23 cellular contexts compared by ENCODE assay signal in the genomic region with DNA sequence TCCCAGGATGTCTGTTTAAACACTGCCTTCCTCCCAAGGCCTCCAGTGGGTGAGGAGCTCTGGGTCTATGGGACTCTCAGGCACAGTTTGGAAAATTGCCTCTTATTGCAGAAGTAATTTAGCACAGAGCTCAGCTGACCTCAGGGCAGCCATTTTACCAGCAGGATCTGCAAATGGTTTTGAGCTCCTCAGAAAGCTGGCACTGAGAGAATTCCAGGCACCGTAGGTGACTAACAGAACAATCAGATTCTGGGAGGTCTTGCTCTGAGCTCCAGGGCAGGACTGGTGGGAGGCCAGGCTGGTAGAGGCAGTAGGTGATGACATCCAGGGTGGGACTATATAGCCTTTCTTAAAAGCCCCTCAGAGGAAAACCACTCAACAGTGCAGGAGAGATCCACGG. TPM values are rescaled to one million over a fixed set of nuclear protein-coding genes. Genes with fewer than 3 reads are reported as not detected.
DNase-seq lines count a peak whose midpoint lies in the region; ATAC-seq, FAIRE-seq and TF ChIP-seq lines count a peak whose summit lies in the region.
"Had no signal": no experiment of that assay in that cellular context is flagged by ENCODE, and none has a peak within 500 bp of the region (broad histone marks: within the 10 kb centered on the region; RNA-seq: fewer than 3 reads in every experiment).

No MANE protein-coding gene starts in this region.

- H3F3A ChIP-seq in PC-9 (ENCODE audit: insufficient read depth, low read depth), result peaks cover 17% of the 10 kb centered on the region; the same call in 1 of the 2 replicates

- no peak for TF ChIP-seq RAD21 in HepG2 (CRISPR knock-in tag; IDR thresholded peaks at IDR 0.05)

- H3K9me3 ChIP-seq in HepG2 (ENCODE audit: low read length) (no peaks in the 10 kb centered on the region), right lobe of liver (no peaks in the 10 kb centered on the region), PC-9 (ENCODE audit: insufficient read depth, low read depth) (no peaks in the 10 kb centered on the region)
- H3K9me3 ChIP-seq: body of pancreas, colonic mucosa had no signal

- H3K4me3 ChIP-seq in HepG2 (replicated peaks in 1 of 3; ENCODE audit: insufficient read depth in 1 of 3, low read depth in 2 of 3, low read length in 3 of 3), result no peak overlapping the region
- no peak overlapping the region for H3K4me3 ChIP-seq in right lobe of liver
- no peak overlapping the region for H3K4me3 ChIP-seq in PC-9
- H3K4me3 ChIP-seq: body of pancreas, colonic mucosa had no signal

- no peak for TF ChIP-seq POLR2A in HepG2 (IDR thresholded peaks at IDR 0.05; ENCODE audit: insufficient read depth in 1 of 2, low read depth in 2 of 2, low read length in 2 of 2)
- no peak for TF ChIP-seq POLR2A in right lobe of liver (IDR thresholded peaks at IDR 0.05)

- in situ Hi-C loops in HepG2 (cut with HindIII; ENCODE audit: extremely low pct_ligation_motif_present, low pct_unique_long_range_greater_than_20kb), result no loop called here

- intact Hi-C loops in HepG2 (cut with micrococcal nuclease; ENCODE audit: unreplicated experiment), result no loop called here
- intact Hi-C loops in right lobe of liver (cut with DNase I), result no loop called here
- intact Hi-C loops in PC-9 (cut with micrococcal nuclease; ENCODE audit: unreplicated experiment), result no loop called here

- no peak for FAIRE-seq in HepG2 (lab: Jason Lieb, UNC)
- FAIRE-seq: endometrium had no signal

- H2AFZ ChIP-seq in HepG2 (ENCODE audit: low read length), result no peak overlapping the region
- no peak overlapping the region for H2AFZ ChIP-seq in PC-9

- H3K36me3 ChIP-seq in HepG2 (replicated peaks in 1 of 2; ENCODE audit: control insufficient read depth in 1 of 2, insufficient read depth in 2 of 2, low read length in 2 of 2) (no peaks in the 10 kb centered on the region), right lobe of liver (no peaks in the 10 kb centered on the region), PC-9 (ENCODE audit: low read depth) (no peaks in the 10 kb centered on the region)
- H3K36me3 ChIP-seq: colonic mucosa, WERI-Rb-1 had no signal

- WGBS in HepG2 (ENCODE audit: low lambda C conversion rate), result 92% methylated on average over 2 of the region's 2 CpGs
- WGBS in right lobe of liver (ENCODE audit: insufficient coverage, low coverage, low lambda C conversion rate, missing lambda C conversion rate), result 71% methylated on average over 1 of the region's 2 CpGs

- no peaks in the 10 kb centered on the region for H3K9me2 ChIP-seq in PC-9 (ENCODE audit: insufficient read depth)

- no peaks in the 10 kb centered on the region for H3K4me1 ChIP-seq in HepG2 (ENCODE audit: insufficient read depth, low read length)
- H3K4me1 ChIP-seq in right lobe of liver, result no peaks in the 10 kb centered on the region
- H3K4me1 ChIP-seq in PC-9 (replicated peaks; ENCODE audit: insufficient read depth), result peaks cover 15% of the 10 kb centered on the region
- H3K4me1 ChIP-seq in foreskin keratinocyte, result peaks cover 13% of the 10 kb centered on the region
- H3K4me1 ChIP-seq: body of pancreas, colonic mucosa had no signal

- CTCF ChIA-PET in HepG2 (lab: Yijun Ruan, JAX; ENCODE audit: low intra/inter-chr PET ratio, low total read pairs), result no interaction called here
- CTCF ChIA-PET in PC-9 (lab: Charles Lee), result interaction anchor here (0.6 kb wide), 1 partner anchor 52 kb away, joined by 3 read pairs; no protein-coding TSS in a partner anchor

- H3K79me2 ChIP-seq in HepG2 (ENCODE audit: insufficient read depth, low read length) (no peaks in the 10 kb centered on the region), PC-9 (ENCODE audit: low read depth) (no peaks in the 10 kb centered on the region)

- TF ChIP-seq EP300 in HepG2 (IDR thresholded peaks at IDR 0.05; ENCODE audit: low read depth in 2 of 2, low read length in 2 of 2), result no peak
- TF ChIP-seq EP300 in HepG2 (CRISPR knock-in tag; IDR thresholded peaks at IDR 0.05; ENCODE audit: borderline replicate concordance), result no peak

- TF ChIP-seq CTCF in HepG2 (CRISPR knock-in tag; IDR thresholded peaks at IDR 0.05) (no peak), right lobe of liver (IDR thresholded peaks at IDR 0.05) (no peak), PC-9 (conservative IDR thresholded peaks at IDR 0.05) (no peak), foreskin keratinocyte (conservative IDR thresholded peaks at IDR 0.05) (no peak)

- DNase-seq in HepG2 (ENCODE audit: low spot score) (no peak), right lobe of liver (no peak), PC-9 (no peak), foreskin keratinocyte (no peak), UCSD-AML1 (lab: John Stamatoyannopoulos, UW; ENCODE audit: unreplicated experiment) (no peak), SIG-M5 treated with dmso at 0.1 percent for 504 hours (lab: John Stamatoyannopoulos, UW; ENCODE audit: unreplicated experiment) (no peak)
- DNase-seq in stimulated activated CD4-positive, alpha-beta T cell treated with anti-CD3 and anti-CD28 coated beads, Interleukin-12 subunit alpha, Interleukin-12 subunit beta, amount 100 ng/mL, for 4 hours, result no peak
- DNase-seq: activated CD4-positive, alpha-beta T cell treated with anti-CD3 and anti-CD28 coated beads, Interleukin-2, amount 50 U/mL, for 4 hours; activated effector memory CD4-positive, alpha-beta T cell treated with anti-CD3 and anti-CD28 coated beads, Interleukin-2, amount 50 U/mL, for 16 hours; activated naive CD8-positive, alpha-beta T cell treated with anti-CD3 and anti-CD28 coated beads, Interleukin-2, amount 50 U/mL, for 24 hours; body of pancreas; C1 segment of cervical spinal cord; colonic mucosa; KG1; NCI-H1048; NCI-H187; NCI-H774; substantia nigra; T-helper 2 cell; WERI-Rb-1 had no signal

- H3K27ac ChIP-seq in HepG2 (ENCODE audit: extremely low read length, insufficient read depth, low read length) (no peak overlapping the region), right lobe of liver (no peak overlapping the region), PC-9 (peak overlapping the region; percentile 45; the same call in 1 of the 2 replicates), foreskin keratinocyte (peak overlapping the region; percentile 50)
- H3K27ac ChIP-seq: body of pancreas, colonic mucosa, WERI-Rb-1 had no signal

- H3K4me2 ChIP-seq in HepG2 (ENCODE audit: low read depth, low read length) (no peak overlapping the region), PC-9 (peak overlapping the region; percentile 41)

- no TSS peak for BruUV-seq in HepG2 (replicated peaks; lab: Mats Ljungman, UMichigan)
- no TSS peak for BruUV-seq in PC-9 (replicated peaks; lab: Mats Ljungman, UMichigan)

- H3K27me3 ChIP-seq in HepG2 (ENCODE audit: control insufficient read depth in 1 of 2, insufficient read depth in 2 of 2, low read length in 2 of 2), result 0 out of 5 replicates have a peak, but pooled peaks cover 0 to 2% of the 10 kb centered on the region in 2 experiments
- no peaks in the 10 kb centered on the region for H3K27me3 ChIP-seq in right lobe of liver
- H3K27me3 ChIP-seq in PC-9 (ENCODE audit: insufficient read depth, low read depth), result no peaks in the 10 kb centered on the region
- no peaks in the 10 kb centered on the region for H3K27me3 ChIP-seq in foreskin keratinocyte
- H3K27me3 ChIP-seq: body of pancreas, colonic mucosa had no signal

- no peaks in the 10 kb centered on the region for H4K20me1 ChIP-seq in HepG2 (ENCODE audit: insufficient read depth, low read length)
- H4K20me1 ChIP-seq in PC-9 (ENCODE audit: insufficient read depth), result no peaks in the 10 kb centered on the region

- ATAC-seq in HepG2 (peak; percentile 9; the same call in 1 of the 3 replicates), right lobe of liver (no peak), foreskin keratinocyte (no peak), HG03045 (IDR thresholded peaks at IDR 0.05; ENCODE audit: unreplicated experiment) (no peak)
- ATAC-seq: activated naive CD8-positive, alpha-beta T cell treated with anti-CD3 and anti-CD28 coated beads, Interleukin-2, amount 50 U/mL, for 24 hours; body of pancreas; left lobe of liver had no signal

- POLR2A ChIA-PET in HepG2 (lab: Yijun Ruan, JAX) (no interaction called here), PC-9 (lab: Charles Lee; ENCODE audit: unreplicated experiment) (no interaction called here)

- H3K9ac ChIP-seq in HepG2 (ENCODE audit: insufficient read depth, low read depth, low read length), result no peak overlapping the region

RNA-seq across cellular contexts. Expression of gene C16orf74, which starts 17.3 kb away (rescaled TPM):
- total RNA-seq in HepG2 (2016; rRNA removed; fragmentation: Illumina TruSeq; extraction: Trizol), result 0.13 TPM in 1 of 2 replicates, not detected in the other
- total RNA-seq in HepG2 (2016; cell fraction: cytosol; rRNA removed; fragmentation: Illumina TruSeq; extraction: Trizol; ENCODE audit: low read depth), result 0.35 TPM in 1 of 2 replicates, not detected in the other
- total RNA-seq in HepG2 (2016; cell fraction: insoluble cytoplasmic fraction; rRNA removed; fragmentation: Illumina TruSeq; extraction: Trizol), result not detected in 2 replicates
- total RNA-seq in HepG2 (2016; cell fraction: membrane; rRNA removed; fragmentation: Illumina TruSeq; extraction: Trizol), result not detected in 2 replicates
- not detected in 2 replicates for total RNA-seq in HepG2 (2016; cell fraction: nucleus; rRNA removed; fragmentation: Illumina TruSeq; extraction: Trizol)
- 0.26 and 0.29 TPM in 2 replicates for polyA plus RNA-seq in HepG2 (2011; rRNA removed)
- polyA plus RNA-seq in HepG2 (2011; cell fraction: cytosol; rRNA removed), result 0.13 and 0.28 TPM in 2 replicates
- polyA plus RNA-seq in HepG2 (2011; cell fraction: nucleus; rRNA removed), result 0.16 and 0.37 TPM in 2 replicates
- not detected in 2 replicates for polyA plus RNA-seq in HepG2 (2012)
- 0.35 and 0.65 TPM in 2 replicates for polyA plus RNA-seq in HepG2 (2016; cell fraction: cytosol; fragmentation: Illumina TruSeq; extraction: Trizol; ENCODE audit: low read depth)
- not detected in 2 replicates for polyA plus RNA-seq in HepG2 (2016; cell fraction: insoluble cytoplasmic fraction; fragmentation: Illumina TruSeq; extraction: Trizol; ENCODE audit: low read depth)
- polyA plus RNA-seq in HepG2 (2016; cell fraction: membrane; fragmentation: Illumina TruSeq; extraction: Trizol; ENCODE audit: low read depth), result 0.33 TPM in 1 of 2 replicates, not detected in the other
- not detected in 2 replicates for polyA plus RNA-seq in HepG2 (2016; cell fraction: nucleus; fragmentation: Illumina TruSeq; extraction: Trizol; ENCODE audit: insufficient read depth, low read depth)
- polyA minus RNA-seq in HepG2 (2011; rRNA and poly(A)+ RNA removed; ENCODE audit: low replicate concordance), result 0.44 and 7.8 TPM in 2 replicates
- not detected in 2 replicates for polyA minus RNA-seq in HepG2 (2011; cell fraction: cytosol; rRNA and poly(A)+ RNA removed)
- polyA minus RNA-seq in HepG2 (2011; cell fraction: nucleus; rRNA and poly(A)+ RNA removed), result not detected in 2 replicates
- total RNA-seq in right lobe of liver, result under 1 TPM in 4 of 6 experiments, not detected in 2; 0.31 to 0.98 (median 0.70) TPM
- 44.3 and 51.6 TPM in 2 replicates for total RNA-seq in PC-9 (2021)
- total RNA-seq in foreskin keratinocyte, result 91.8 and 94.7 TPM in 2 replicates
- polyA plus RNA-seq in foreskin keratinocyte, result 145 and 164 TPM in 2 replicates

RNA-seq across cellular contexts. Expression of gene EMC8, which starts 31.1 kb away (rescaled TPM):
- total RNA-seq in HepG2 (2016; rRNA removed; fragmentation: Illumina TruSeq; extraction: Trizol) (47.6 and 55.0 TPM in 2 replicates), right lobe of liver (10 to 100 TPM in 5 of 6 experiments, 1 to 10 TPM in 1; 9.2 to 22.4 (median 12.1) TPM), PC-9 (2021) (38.2 and 44.0 TPM in 2 replicates), foreskin keratinocyte (41.7 and 42.9 TPM in 2 replicates)
- total RNA-seq in HepG2 (2016; cell fraction: cytosol; rRNA removed; fragmentation: Illumina TruSeq; extraction: Trizol; ENCODE audit: low read depth), result 56.6 and 69.3 TPM in 2 replicates
- total RNA-seq in HepG2 (2016; cell fraction: insoluble cytoplasmic fraction; rRNA removed; fragmentation: Illumina TruSeq; extraction: Trizol), result 42.9 and 52.9 TPM in 2 replicates
- 53.7 and 67.6 TPM in 2 replicates for total RNA-seq in HepG2 (2016; cell fraction: membrane; rRNA removed; fragmentation: Illumina TruSeq; extraction: Trizol)
- 34.0 and 36.1 TPM in 2 replicates for total RNA-seq in HepG2 (2016; cell fraction: nucleus; rRNA removed; fragmentation: Illumina TruSeq; extraction: Trizol)
- polyA plus RNA-seq in HepG2 (2011; rRNA removed) (71.6 and 76.0 TPM in 2 replicates), foreskin keratinocyte (45.3 and 46.4 TPM in 2 replicates)
- 60.8 and 68.0 TPM in 2 replicates for polyA plus RNA-seq in HepG2 (2011; cell fraction: cytosol; rRNA removed)
- polyA plus RNA-seq in HepG2 (2011; cell fraction: nucleus; rRNA removed), result 45.9 and 50.4 TPM in 2 replicates
- polyA plus RNA-seq in HepG2 (2012), result 29.9 and 30.5 TPM in 2 replicates
- polyA plus RNA-seq in HepG2 (2016; cell fraction: cytosol; fragmentation: Illumina TruSeq; extraction: Trizol; ENCODE audit: low read depth), result 65.3 and 83.6 TPM in 2 replicates
- 58.1 and 66.0 TPM in 2 replicates for polyA plus RNA-seq in HepG2 (2016; cell fraction: insoluble cytoplasmic fraction; fragmentation: Illumina TruSeq; extraction: Trizol; ENCODE audit: low read depth)
- polyA plus RNA-seq in HepG2 (2016; cell fraction: membrane; fragmentation: Illumina TruSeq; extraction: Trizol; ENCODE audit: low read depth), result 59.1 and 73.6 TPM in 2 replicates
- polyA plus RNA-seq in HepG2 (2016; cell fraction: nucleus; fragmentation: Illumina TruSeq; extraction: Trizol; ENCODE audit: insufficient read depth, low read depth), result 69.1 and 78.6 TPM in 2 replicates
- 61.8 and 82.3 TPM in 2 replicates for polyA minus RNA-seq in HepG2 (2011; rRNA and poly(A)+ RNA removed; ENCODE audit: low replicate concordance)
- polyA minus RNA-seq in HepG2 (2011; cell fraction: cytosol; rRNA and poly(A)+ RNA removed), result 27.0 and 43.3 TPM in 2 replicates
- polyA minus RNA-seq in HepG2 (2011; cell fraction: nucleus; rRNA and poly(A)+ RNA removed), result 44.0 and 45.6 TPM in 2 replicates

RNA-seq across cellular contexts. Expression of gene COX4I1, which starts 31.3 kb away (rescaled TPM):
- total RNA-seq in HepG2 (2016; rRNA removed; fragmentation: Illumina TruSeq; extraction: Trizol), result 631 and 658 TPM in 2 replicates
- total RNA-seq in HepG2 (2016; cell fraction: cytosol; rRNA removed; fragmentation: Illumina TruSeq; extraction: Trizol; ENCODE audit: low read depth), result 381 and 407 TPM in 2 replicates
- total RNA-seq in HepG2 (2016; cell fraction: insoluble cytoplasmic fraction; rRNA removed; fragmentation: Illumina TruSeq; extraction: Trizol), result 648 and 655 TPM in 2 replicates
- total RNA-seq in HepG2 (2016; cell fraction: membrane; rRNA removed; fragmentation: Illumina TruSeq; extraction: Trizol), result 496 and 528 TPM in 2 replicates
- total RNA-seq in HepG2 (2016; cell fraction: nucleus; rRNA removed; fragmentation: Illumina TruSeq; extraction: Trizol), result 310 and 337 TPM in 2 replicates
- polyA plus RNA-seq in HepG2 (2011; rRNA removed), result 838 and 902 TPM in 2 replicates
- 1,053 and 1,212 TPM in 2 replicates for polyA plus RNA-seq in HepG2 (2011; cell fraction: cytosol; rRNA removed)
- polyA plus RNA-seq in HepG2 (2011; cell fraction: nucleus; rRNA removed), result 388 and 389 TPM in 2 replicates
- 443 and 505 TPM in 2 replicates for polyA plus RNA-seq in HepG2 (2012)
- polyA plus RNA-seq in HepG2 (2016; cell fraction: cytosol; fragmentation: Illumina TruSeq; extraction: Trizol; ENCODE audit: low read depth), result 414 and 464 TPM in 2 replicates
- 675 and 705 TPM in 2 replicates for polyA plus RNA-seq in HepG2 (2016; cell fraction: insoluble cytoplasmic fraction; fragmentation: Illumina TruSeq; extraction: Trizol; ENCODE audit: low read depth)
- 456 and 498 TPM in 2 replicates for polyA plus RNA-seq in HepG2 (2016; cell fraction: membrane; fragmentation: Illumina TruSeq; extraction: Trizol; ENCODE audit: low read depth)
- polyA plus RNA-seq in HepG2 (2016; cell fraction: nucleus; fragmentation: Illumina TruSeq; extraction: Trizol; ENCODE audit: insufficient read depth, low read depth), result 604 and 614 TPM in 2 replicates
- 364 and 524 TPM in 2 replicates for polyA minus RNA-seq in HepG2 (2011; rRNA and poly(A)+ RNA removed; ENCODE audit: low replicate concordance)
- 143 and 144 TPM in 2 replicates for polyA minus RNA-seq in HepG2 (2011; cell fraction: cytosol; rRNA and poly(A)+ RNA removed)
- polyA minus RNA-seq in HepG2 (2011; cell fraction: nucleus; rRNA and poly(A)+ RNA removed), result 99.5 and 129 TPM in 2 replicates
- 100 to 1,000 TPM; 247 to 417 (median 303) TPM for total RNA-seq in right lobe of liver
- 468 and 545 TPM in 2 replicates for total RNA-seq in PC-9 (2021)
- total RNA-seq in foreskin keratinocyte, result 545 and 564 TPM in 2 replicates
- 864 and 916 TPM in 2 replicates for polyA plus RNA-seq in foreskin keratinocyte

Comparison
In these comparisons a context has a peak if more than half of its experiments do, and no peak if none do; other contexts are left out.
1. H3K27ac ChIP-seq: peak in PC-9 (single experiment) and foreskin keratinocyte (single experiment); none in HepG2 (single experiment) and right lobe of liver (0 of 3).
2. RNA of gene C16orf74, which starts 17.3 kb away (total RNA-seq): 91.8 to 94.7 TPM in foreskin keratinocyte and 44.3 to 51.6 TPM in PC-9; 0.31 to 0.98 TPM in right lobe of liver and 0.13 to 0.35 TPM in HepG2; every median in the first group is over 10 times any median in the second.